9 cellular contexts compared by ENCODE assay signal in the genomic region with DNA sequence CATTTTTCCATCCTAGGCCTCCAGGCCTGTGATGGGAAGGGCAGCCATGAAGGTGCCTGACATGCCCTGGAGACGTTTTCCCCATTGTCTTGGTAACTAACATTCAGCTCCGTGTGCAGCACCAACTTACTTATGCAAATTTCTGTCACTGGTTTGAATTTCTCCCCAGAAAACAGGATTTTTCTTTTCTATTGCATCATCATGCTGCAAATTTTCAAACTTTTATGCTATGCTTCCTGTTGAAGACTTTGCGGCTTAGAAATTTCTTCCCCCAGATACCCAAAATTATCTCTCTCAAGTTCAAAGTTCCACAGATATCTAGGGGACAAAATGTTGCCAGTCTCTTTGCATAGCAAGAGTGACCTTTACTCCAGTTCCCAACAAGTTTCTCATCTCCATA. TPM values are rescaled to one million over a fixed set of nuclear protein-coding genes. Genes with fewer than 3 reads are reported as not detected.
"Had no signal": no experiment of that assay in that cellular context is flagged by ENCODE, and none has a peak within 500 bp of the region (broad histone marks: within the 10 kb centered on the region; RNA-seq: fewer than 3 reads in every experiment).

No MANE protein-coding gene starts in this region.

- ATAC-seq: GM12878 had no signal

- DNase-seq: GDM1, GF-D8 had no signal

- H3K4me3 ChIP-seq: GM12878 had no signal

- FAIRE-seq: G401.6, GM12878, GM12891, GM12892, GM18507, GM19239 had no signal

RNA-seq across cellular contexts. Expression of a gene that starts 25.2 kb away (rescaled TPM):
- total RNA-seq: G401, GM12878 had no signal
- polyA plus RNA-seq: GM12878 had no signal

RNA-seq across cellular contexts. Expression of a gene that starts 47.6 kb away (rescaled TPM):
- total RNA-seq: G401 had no signal
